In genomic region chr20:2295886-2296544, GRCh38 we compare ENCODE assay signal across 1 cellular context.
TF ChIP-seq lines count a peak whose summit lies in the region.

Gene TGM3, plus strand, starts transcription at chr20:2296001. Its CDS starts 63 bp downstream, at chr20:2296064.

TF ChIP-seq in SK-N-SH treated with all-trans-retinoic acid at 6 μM for 48 hours, 23 proteins besides CTCF, POLR2A, EP300 and RAD21 (continued from another document):
- TF ChIP-seq PATZ1 (CRISPR knock-in tag; IDR thresholded peaks at IDR 0.05; ENCODE audit: borderline replicate concordance) (no peak), ZC3H10 (CRISPR knock-in tag; IDR thresholded peaks at IDR 0.05) (no peak), ESRRG (CRISPR knock-in tag; IDR thresholded peaks at IDR 0.05) (no peak), PPARA (CRISPR knock-in tag; IDR thresholded peaks at IDR 0.05; ENCODE audit: borderline replicate concordance) (no peak), SNAI2 (CRISPR knock-in tag; IDR thresholded peaks at IDR 0.05) (no peak), ZFP30 (CRISPR knock-in tag; IDR thresholded peaks at IDR 0.05) (no peak), POU6F1 (CRISPR knock-in tag; IDR thresholded peaks at IDR 0.05; ENCODE audit: borderline replicate concordance, low read depth) (no peak), ZNF70 (CRISPR knock-in tag; IDR thresholded peaks at IDR 0.05) (no peak), ISL1 (CRISPR knock-in tag; IDR thresholded peaks at IDR 0.05) (no peak), CSDC2 (CRISPR knock-in tag; IDR thresholded peaks at IDR 0.05) (no peak), TSHZ2 (CRISPR knock-in tag; IDR thresholded peaks at IDR 0.05) (no peak), ARNTL (CRISPR knock-in tag; IDR thresholded peaks at IDR 0.05; ENCODE audit: borderline replicate concordance, low read depth) (no peak)
